ENCODE assay signal across 22 cellular contexts in genomic region chr18:10457798-10458197, GRCh38. TPM values are rescaled to one million over a fixed set of nuclear protein-coding genes. Genes with fewer than 3 reads are reported as not detected.
A peak's percentile ranks its signal among the peaks of the same experiment; 100 is the strongest.
DNase-seq lines count a peak whose midpoint lies in the region; ATAC-seq, FAIRE-seq and TF ChIP-seq lines count a peak whose summit lies in the region.
"Had no signal": no experiment of that assay in that cellular context is flagged by ENCODE, and none has a peak within 500 bp of the region (broad histone marks: within the 10 kb centered on the region; RNA-seq: fewer than 3 reads in every experiment).

No MANE protein-coding gene starts in this region.

- H3K4me1 ChIP-seq in right atrium auricular region = peaks cover 0 to 9% of the 10 kb centered on the region in 2 donors
- peaks cover 0 to 31% (median 21%) of the 10 kb centered on the region in 9 donors for H3K4me1 ChIP-seq in heart right ventricle
- H3K4me1 ChIP-seq in ectodermal cell (ENCODE audit: control insufficient read depth, insufficient read depth, low read length) = peaks cover 7% of the 10 kb centered on the region

- peak overlapping the region; percentile 19 to 93 (median 60) for H3K27ac Mint-ChIP-seq in nephron
- H3K27ac Mint-ChIP-seq: IgD-negative memory B cell had no signal

- H3K36me3 Mint-ChIP-seq in nephron (ENCODE audit: low read depth) = no peaks in the 10 kb centered on the region

- intact Hi-C loops in heart right ventricle (cut with DNase I) = loop anchor here in 1 of 10 donors (10.0 kb wide), 2 partner anchors 57 to 443 kb away; no protein-coding TSS in a partner anchor

- peaks cover 28% of the 10 kb centered on the region for H3K4me1 Mint-ChIP-seq in nephron

- no peak for FAIRE-seq in RCC 7860 (lab: Jason Lieb, UNC)
- FAIRE-seq: GM12878 had no signal

- TF ChIP-seq CTCF in right atrium auricular region (IDR thresholded peaks at IDR 0.05) = no peak
- no peak for TF ChIP-seq CTCF in heart right ventricle (IDR thresholded peaks at IDR 0.05)
- TF ChIP-seq CTCF in nephron (IDR thresholded peaks at IDR 0.05; ENCODE audit: unreplicated experiment in 3 of 3) = no peak

- H3K36me3 ChIP-seq in right atrium auricular region (no peaks in the 10 kb centered on the region), heart right ventricle (no peaks in the 10 kb centered on the region), ectodermal cell (ENCODE audit: control insufficient read depth, insufficient read depth, low read length) (no peaks in the 10 kb centered on the region)

- no peaks in the 10 kb centered on the region for H3K9me3 Mint-ChIP-seq in nephron

- no peak overlapping the region for H3K27ac ChIP-seq in right atrium auricular region
- H3K27ac ChIP-seq in heart right ventricle = no peak overlapping the region
- no peak overlapping the region for H3K27ac ChIP-seq in ectodermal cell (ENCODE audit: insufficient read depth, low read depth, low read length, poor library complexity, severe bottlenecking)
- H3K27ac ChIP-seq: C4-2B had no signal

- no peak for ATAC-seq in heart right ventricle
- ATAC-seq: GM12878, HCT116, Panc1 had no signal

- whole genome bisulfite sequencing in heart right ventricle, 2 donors = 88 to 94% methylated on average over 2 of the region's 2 CpGs
- WGBS in ectodermal cell, 2 experiments = 98 to 100% methylated on average over 2 of the region's 2 CpGs

- peak overlapping the region; percentile 41 to 92 (median 87) for H3K4me3 Mint-ChIP-seq in nephron
- H3K4me3 Mint-ChIP-seq: IgD-negative memory B cell had no signal

- DNase-seq in right atrium auricular region (ENCODE audit: low spot score) = no peak
- no peak for DNase-seq in heart right ventricle
- no peak for DNase-seq in RCC 7860 (ENCODE audit: low spot score)
- DNase-seq in dermis blood vessel endothelial cell = no peak
- no peak for DNase-seq in DMS 273 treated with DMSO at 0.1 percent for 48 hours (lab: John Stamatoyannopoulos, UW)
- DNase-seq in stimulated activated naive CD4-positive, alpha-beta T cell (lab: John Stamatoyannopoulos, UW) = no peak
- DNase-seq: 8988T, Caco-2, DMS53, MV-4-11, NCI-H1436, NCI-H2081, NCI-H510A treated with DMSO at 0.1 percent for 48 hours, SIG-M5 had no signal

- H3K9me3 ChIP-seq in right atrium auricular region (no peaks in the 10 kb centered on the region), heart right ventricle (no peaks in the 10 kb centered on the region), ectodermal cell (ENCODE audit: control insufficient read depth, low read length) (no peaks in the 10 kb centered on the region)
- H3K9me3 ChIP-seq: Caco-2 had no signal

- H3K27me3 ChIP-seq in right atrium auricular region (no peaks in the 10 kb centered on the region), heart right ventricle (peaks cover 0 to 55% (median 0%) of the 10 kb centered on the region in 7 donors), ectodermal cell (ENCODE audit: control insufficient read depth, insufficient read depth, low read length, poor library complexity, severe bottlenecking) (peaks cover 26% of the 10 kb centered on the region)

- peaks cover 20% of the 10 kb centered on the region for H3K27me3 Mint-ChIP-seq in nephron (ENCODE audit: low read depth)

- H3K4me3 ChIP-seq in right atrium auricular region = peak overlapping the region; percentile 6 to 75
- H3K4me3 ChIP-seq in heart right ventricle = peak overlapping the region in 4 of 10 donors; percentile 6 to 74 (median 72)
- H3K4me3 ChIP-seq in ectodermal cell (ENCODE audit: insufficient read depth, low read depth, low read length) = peak overlapping the region; percentile 76
- H3K4me3 ChIP-seq: GM12878 had no signal

RNA-seq across cellular contexts. Expression of gene APCDD1, which starts 3.4 kb away (rescaled TPM):
- total RNA-seq in right atrium auricular region = 10 to 100 TPM; 53.3 to 73.2 TPM
- 10 to 100 TPM; 10.2 to 36.4 (median 17.6) TPM for total RNA-seq in heart right ventricle
- polyA plus RNA-seq in heart right ventricle = 10 to 100 TPM; 17.9 to 40.4 TPM
- 107 TPM for polyA plus RNA-seq in ectodermal cell (2013, experiment 1 of 4)
- 111 TPM for polyA plus RNA-seq in ectodermal cell (2013, experiment 2 of 4)
- 87.7 TPM for polyA plus RNA-seq in ectodermal cell (2013, experiment 3 of 4)
- polyA plus RNA-seq in ectodermal cell (2013, experiment 4 of 4) = 101 TPM
- 0.14 and 0.34 TPM in 2 replicates for total RNA-seq in dermis blood vessel endothelial cell
- total RNA-seq: GM12878, HT-29 had no signal
- polyA plus RNA-seq: GM12878, IgD-negative memory B cell had no signal
